1 cellular context compared by ENCODE assay signal in the genomic region with DNA sequence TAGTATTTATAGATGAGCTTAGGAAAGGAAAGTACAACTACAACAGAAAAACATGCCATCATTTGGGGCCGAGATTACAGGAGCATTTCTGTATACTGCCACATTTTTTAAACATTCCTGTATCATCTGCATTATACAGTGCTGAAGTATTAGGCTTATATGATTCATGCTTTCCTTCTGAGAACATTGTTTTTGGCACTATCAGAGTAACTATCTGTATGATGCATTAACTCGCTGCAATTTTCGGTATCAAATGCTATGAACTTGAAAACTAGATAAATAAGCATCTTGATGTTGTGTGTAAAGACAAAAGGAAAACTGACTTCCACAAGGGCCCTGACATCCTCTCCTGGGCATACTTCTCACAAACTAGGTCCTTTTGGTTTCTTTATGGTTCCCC.
TF ChIP-seq lines count a peak whose summit lies in the region.

No MANE protein-coding gene starts in this region.

TF ChIP-seq in GM23338, 12 proteins besides CTCF, POLR2A, EP300 and RAD21 (continued from another document):
- TF ChIP-seq, protein P1, sequence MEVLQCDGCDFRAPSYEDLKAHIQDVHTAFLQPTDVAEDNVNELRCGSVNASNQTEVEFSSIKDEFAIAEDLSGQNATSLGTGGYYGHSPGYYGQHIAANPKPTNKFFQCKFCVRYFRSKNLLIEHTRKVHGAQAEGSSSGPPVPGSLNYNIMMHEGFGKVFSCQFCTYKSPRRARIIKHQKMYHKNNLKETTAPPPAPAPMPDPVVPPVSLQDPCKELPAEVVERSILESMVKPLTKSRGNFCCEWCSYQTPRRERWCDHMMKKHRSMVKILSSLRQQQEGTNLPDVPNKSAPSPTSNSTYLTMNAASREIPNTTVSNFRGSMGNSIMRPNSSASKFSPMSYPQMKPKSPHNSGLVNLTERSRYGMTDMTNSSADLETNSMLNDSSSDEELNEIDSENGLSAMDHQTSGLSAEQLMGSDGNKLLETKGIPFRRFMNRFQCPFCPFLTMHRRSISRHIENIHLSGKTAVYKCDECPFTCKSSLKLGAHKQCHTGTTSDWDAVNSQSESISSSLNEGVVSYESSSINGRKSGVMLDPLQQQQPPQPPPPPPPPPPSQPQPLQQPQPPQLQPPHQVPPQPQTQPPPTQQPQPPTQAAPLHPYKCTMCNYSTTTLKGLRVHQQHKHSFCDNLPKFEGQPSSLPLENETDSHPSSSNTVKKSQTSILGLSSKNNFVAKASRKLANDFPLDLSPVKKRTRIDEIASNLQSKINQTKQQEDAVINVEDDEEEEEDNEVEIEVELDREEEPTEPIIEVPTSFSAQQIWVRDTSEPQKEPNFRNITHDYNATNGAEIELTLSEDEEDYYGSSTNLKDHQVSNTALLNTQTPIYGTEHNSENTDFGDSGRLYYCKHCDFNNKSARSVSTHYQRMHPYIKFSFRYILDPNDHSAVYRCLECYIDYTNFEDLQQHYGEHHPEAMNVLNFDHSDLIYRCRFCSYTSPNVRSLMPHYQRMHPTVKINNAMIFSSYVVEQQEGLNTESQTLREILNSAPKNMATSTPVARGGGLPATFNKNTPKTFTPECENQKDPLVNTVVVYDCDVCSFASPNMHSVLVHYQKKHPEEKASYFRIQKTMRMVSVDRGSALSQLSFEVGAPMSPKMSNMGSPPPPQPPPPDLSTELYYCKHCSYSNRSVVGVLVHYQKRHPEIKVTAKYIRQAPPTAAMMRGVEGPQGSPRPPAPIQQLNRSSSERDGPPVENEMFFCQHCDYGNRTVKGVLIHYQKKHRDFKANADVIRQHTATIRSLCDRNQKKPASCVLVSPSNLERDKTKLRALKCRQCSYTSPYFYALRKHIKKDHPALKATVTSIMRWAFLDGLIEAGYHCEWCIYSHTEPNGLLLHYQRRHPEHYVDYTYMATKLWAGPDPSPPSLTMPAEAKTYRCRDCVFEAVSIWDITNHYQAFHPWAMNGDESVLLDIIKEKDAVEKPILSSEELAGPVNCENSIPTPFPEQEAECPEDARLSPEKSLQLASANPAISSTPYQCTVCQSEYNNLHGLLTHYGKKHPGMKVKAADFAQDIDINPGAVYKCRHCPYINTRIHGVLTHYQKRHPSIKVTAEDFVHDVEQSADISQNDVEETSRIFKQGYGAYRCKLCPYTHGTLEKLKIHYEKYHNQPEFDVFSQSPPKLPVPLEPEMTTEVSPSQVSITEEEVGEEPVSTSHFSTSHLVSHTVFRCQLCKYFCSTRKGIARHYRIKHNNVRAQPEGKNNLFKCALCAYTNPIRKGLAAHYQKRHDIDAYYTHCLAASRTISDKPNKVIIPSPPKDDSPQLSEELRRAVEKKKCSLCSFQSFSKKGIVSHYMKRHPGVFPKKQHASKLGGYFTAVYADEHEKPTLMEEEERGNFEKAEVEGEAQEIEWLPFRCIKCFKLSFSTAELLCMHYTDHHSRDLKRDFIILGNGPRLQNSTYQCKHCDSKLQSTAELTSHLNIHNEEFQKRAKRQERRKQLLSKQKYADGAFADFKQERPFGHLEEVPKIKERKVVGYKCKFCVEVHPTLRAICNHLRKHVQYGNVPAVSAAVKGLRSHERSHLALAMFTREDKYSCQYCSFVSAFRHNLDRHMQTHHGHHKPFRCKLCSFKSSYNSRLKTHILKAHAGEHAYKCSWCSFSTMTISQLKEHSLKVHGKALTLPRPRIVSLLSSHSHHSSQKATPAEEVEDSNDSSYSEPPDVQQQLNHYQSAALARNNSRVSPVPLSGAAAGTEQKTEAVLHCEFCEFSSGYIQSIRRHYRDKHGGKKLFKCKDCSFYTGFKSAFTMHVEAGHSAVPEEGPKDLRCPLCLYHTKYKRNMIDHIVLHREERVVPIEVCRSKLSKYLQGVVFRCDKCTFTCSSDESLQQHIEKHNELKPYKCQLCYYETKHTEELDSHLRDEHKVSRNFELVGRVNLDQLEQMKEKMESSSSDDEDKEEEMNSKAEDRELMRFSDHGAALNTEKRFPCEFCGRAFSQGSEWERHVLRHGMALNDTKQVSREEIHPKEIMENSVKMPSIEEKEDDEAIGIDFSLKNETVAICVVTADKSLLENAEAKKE (CRISPR knock-in tag; IDR thresholded peaks at IDR 0.05): no peak
- TF ChIP-seq NANOG (IDR thresholded peaks at IDR 0.05; ENCODE audit: borderline replicate concordance) (no peak), EZH2phosphoT487 (IDR thresholded peaks at IDR 0.05; ENCODE audit: unreplicated experiment) (no peak), ZNF114 (CRISPR knock-in tag; IDR thresholded peaks at IDR 0.05) (no peak), POLR2AphosphoS5 (IDR thresholded peaks at IDR 0.05; ENCODE audit: low read depth) (no peak), JUNB (IDR thresholded peaks at IDR 0.05; ENCODE audit: unreplicated experiment) (no peak)
